In the genomic region with DNA sequence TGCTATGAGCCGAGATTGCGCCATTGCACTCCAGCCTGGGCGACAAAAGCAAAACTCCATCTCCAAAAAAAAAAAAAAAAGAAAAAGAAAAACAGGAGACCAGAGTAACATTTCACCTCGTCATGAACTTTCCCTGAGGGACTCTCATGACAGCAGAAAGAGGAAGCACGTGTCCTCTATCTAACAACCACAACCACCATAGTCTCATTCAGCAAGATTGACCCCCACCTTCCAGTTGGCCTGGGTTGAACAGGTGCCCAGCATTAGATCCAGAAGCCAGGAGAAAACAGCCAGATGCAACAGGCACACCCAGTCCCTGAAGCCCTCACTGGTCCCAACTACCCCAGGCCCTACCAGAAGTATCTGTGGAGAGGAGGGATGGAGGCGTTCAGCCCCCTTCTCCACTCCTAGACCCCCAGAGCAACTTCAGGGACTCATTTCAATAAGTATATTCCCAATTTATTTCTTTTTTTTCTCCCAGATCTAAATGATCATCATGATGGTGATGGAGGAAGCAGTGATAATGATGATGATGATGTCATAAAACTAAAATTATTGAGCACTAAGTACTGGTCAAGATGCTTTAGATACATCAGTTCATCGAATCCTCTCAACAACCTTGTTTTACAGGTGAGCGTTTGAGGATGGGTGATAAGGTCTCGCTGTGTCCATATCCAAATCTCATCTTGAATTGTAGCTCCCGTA, we compare ENCODE assay signal across 12 cellular contexts.
DNase-seq lines count a peak whose midpoint lies in the region; ATAC-seq and TF ChIP-seq lines count a peak whose summit lies in the region.
"Had no signal": no experiment of that assay in that cellular context is flagged by ENCODE, and none has a peak within 500 bp of the region (broad histone marks: within the 10 kb centered on the region; RNA-seq: fewer than 3 reads in every experiment).

No MANE protein-coding gene starts in this region.

- CTCF ChIA-PET in activated naive CD4-positive, alpha-beta T cell treated with anti-CD3 and anti-CD28 coated beads, Interleukin-2, amount 10 ng/mL, durations not matched to agents 7 days and 5 days (lab: Charles Lee): no interaction called here

- H3K36me3 ChIP-seq in upper lobe of right lung: no peaks in the 10 kb centered on the region
- H3K36me3 ChIP-seq in smooth muscle cell (ENCODE audit: low read depth): no peaks in the 10 kb centered on the region
- H3K36me3 ChIP-seq: uterus had no signal

- DNase-seq in activated naive CD4-positive, alpha-beta T cell treated with anti-CD3 and anti-CD28 coated beads, Interleukin-2, amount 10 ng/mL, durations not matched to agents 7 days and 5 days: no peak
- no peak for DNase-seq in activated naive CD4-positive, alpha-beta T cell (lab: John Stamatoyannopoulos, UW)
- peak; percentile 87 for DNase-seq in KBM-7
- DNase-seq in upper lobe of right lung: no peak
- DNase-seq in HFFc6: no peak
- no peak for DNase-seq in mesenteric fat pad (ENCODE audit: low spot score)
- DNase-seq in smooth muscle cell (lab: John Stamatoyannopoulos, UW; ENCODE audit: unreplicated experiment): no peak
- DNase-seq: NCI-H187, uterus had no signal

- TF ChIP-seq CTCF in upper lobe of right lung (IDR thresholded peaks at IDR 0.05): no peak
- TF ChIP-seq CTCF in HFFc6 (IDR thresholded peaks at IDR 0.05): no peak
- no peak for TF ChIP-seq CTCF in smooth muscle cell (IDR thresholded peaks at IDR 0.05; ENCODE audit: borderline replicate concordance, insufficient read depth, poor library complexity, severe bottlenecking)

- no peak overlapping the region for H3K4me2 ChIP-seq in smooth muscle cell

- no peaks in the 10 kb centered on the region for H4K20me1 ChIP-seq in smooth muscle cell (ENCODE audit: low read depth)

- peak overlapping the region; percentile 98 for H3K27ac Mint-ChIP-seq in activated naive CD4-positive, alpha-beta T cell treated with anti-CD3 and anti-CD28 coated beads, Interleukin-2, amount 10 ng/mL, durations not matched to agents 7 days and 5 days
- peak overlapping the region; percentile 94 for H3K27ac Mint-ChIP-seq in activated T-helper 17 cell treated with anti-CD3 and anti-CD28 coated beads, Interleukin-2, amount 50 U/mL, for 72 hours
- H3K27ac Mint-ChIP-seq in HFFc6: no peak overlapping the region

- H2AFZ ChIP-seq in smooth muscle cell (ENCODE audit: low read depth): no peak overlapping the region

- no peaks in the 10 kb centered on the region for H3K27me3 Mint-ChIP-seq in activated naive CD4-positive, alpha-beta T cell treated with anti-CD3 and anti-CD28 coated beads, Interleukin-2, amount 10 ng/mL, durations not matched to agents 7 days and 5 days
- no peaks in the 10 kb centered on the region for H3K27me3 Mint-ChIP-seq in activated T-helper 17 cell treated with anti-CD3 and anti-CD28 coated beads, Interleukin-2, amount 50 U/mL, for 72 hours
- H3K27me3 Mint-ChIP-seq in HFFc6 (ENCODE audit: insufficient read depth): peaks cover 4% of the 10 kb centered on the region

- H3F3A ChIP-seq in smooth muscle cell (ENCODE audit: low read depth): no peaks in the 10 kb centered on the region

- ATAC-seq in activated T-helper 17 cell treated with anti-CD3 and anti-CD28 coated beads, Interleukin-2, amount 50 U/mL, for 72 hours (replicated peaks): no peak
- peak; percentile 60 for ATAC-seq in upper lobe of right lung

- peaks cover 21% of the 10 kb centered on the region for H3K36me3 Mint-ChIP-seq in activated naive CD4-positive, alpha-beta T cell treated with anti-CD3 and anti-CD28 coated beads, Interleukin-2, amount 10 ng/mL, durations not matched to agents 7 days and 5 days
- no peaks in the 10 kb centered on the region for H3K36me3 Mint-ChIP-seq in activated T-helper 17 cell treated with anti-CD3 and anti-CD28 coated beads, Interleukin-2, amount 50 U/mL, for 72 hours (ENCODE audit: low read depth)
- no peaks in the 10 kb centered on the region for H3K36me3 Mint-ChIP-seq in HFFc6 (ENCODE audit: low read depth)

- in situ Hi-C loops in KBM-7 (cut with MboI; ENCODE audit: low pct_unique_long_range_greater_than_20kb, low sequenced_read_pairs): no loop called here

- peaks cover 25% of the 10 kb centered on the region for H3K9me3 Mint-ChIP-seq in activated naive CD4-positive, alpha-beta T cell treated with anti-CD3 and anti-CD28 coated beads, Interleukin-2, amount 10 ng/mL, durations not matched to agents 7 days and 5 days
- H3K9me3 Mint-ChIP-seq in activated T-helper 17 cell treated with anti-CD3 and anti-CD28 coated beads, Interleukin-2, amount 50 U/mL, for 72 hours: no peaks in the 10 kb centered on the region
- no peaks in the 10 kb centered on the region for H3K9me3 Mint-ChIP-seq in HFFc6

- no peaks in the 10 kb centered on the region for H3K27me3 ChIP-seq in upper lobe of right lung
- no peaks in the 10 kb centered on the region for H3K27me3 ChIP-seq in smooth muscle cell (ENCODE audit: low read depth)
- H3K27me3 ChIP-seq: uterus had no signal

- H3K4me3 Mint-ChIP-seq in activated naive CD4-positive, alpha-beta T cell treated with anti-CD3 and anti-CD28 coated beads, Interleukin-2, amount 10 ng/mL, durations not matched to agents 7 days and 5 days: no peak overlapping the region
- H3K4me3 Mint-ChIP-seq in activated T-helper 17 cell treated with anti-CD3 and anti-CD28 coated beads, Interleukin-2, amount 50 U/mL, for 72 hours: peak overlapping the region; percentile 79
- no peak overlapping the region for H3K4me3 Mint-ChIP-seq in HFFc6
- H3K4me3 Mint-ChIP-seq: neural crest cell had no signal

- no peaks in the 10 kb centered on the region for H3K79me2 ChIP-seq in smooth muscle cell (ENCODE audit: low read depth)

- WGBS in smooth muscle cell (ENCODE audit: low lambda C conversion rate): 93% methylated on average over 10 of the region's 10 CpGs

- no peak overlapping the region for H3K27ac ChIP-seq in upper lobe of right lung
- H3K27ac ChIP-seq in smooth muscle cell (ENCODE audit: low read depth): no peak overlapping the region
- H3K27ac ChIP-seq: RWPE1, uterus had no signal

- H3K9ac ChIP-seq in smooth muscle cell (ENCODE audit: low read depth): no peak overlapping the region

- H3K9me3 ChIP-seq in upper lobe of right lung (no peaks in the 10 kb centered on the region), smooth muscle cell (replicated peaks; ENCODE audit: low read depth) (no peaks in the 10 kb centered on the region)
- H3K9me3 ChIP-seq: uterus had no signal

- peaks cover 63% of the 10 kb centered on the region for H3K4me1 Mint-ChIP-seq in activated naive CD4-positive, alpha-beta T cell treated with anti-CD3 and anti-CD28 coated beads, Interleukin-2, amount 10 ng/mL, durations not matched to agents 7 days and 5 days
- H3K4me1 Mint-ChIP-seq in activated T-helper 17 cell treated with anti-CD3 and anti-CD28 coated beads, Interleukin-2, amount 50 U/mL, for 72 hours: peaks cover 44% of the 10 kb centered on the region
- peaks cover 8% of the 10 kb centered on the region for H3K4me1 Mint-ChIP-seq in HFFc6 (ENCODE audit: low read depth)

- H3K4me1 ChIP-seq in upper lobe of right lung (peaks cover 22% of the 10 kb centered on the region), smooth muscle cell (ENCODE audit: low read depth) (no peaks in the 10 kb centered on the region)
- H3K4me1 ChIP-seq: uterus had no signal

- intact Hi-C loops in upper lobe of right lung (cut with DNase I): no loop called here

- H3K4me3 ChIP-seq in upper lobe of right lung (no peak overlapping the region), smooth muscle cell (no peak overlapping the region)
- H3K4me3 ChIP-seq: uterus had no signal
